9 cellular contexts compared by ENCODE assay signal in the genomic region with DNA sequence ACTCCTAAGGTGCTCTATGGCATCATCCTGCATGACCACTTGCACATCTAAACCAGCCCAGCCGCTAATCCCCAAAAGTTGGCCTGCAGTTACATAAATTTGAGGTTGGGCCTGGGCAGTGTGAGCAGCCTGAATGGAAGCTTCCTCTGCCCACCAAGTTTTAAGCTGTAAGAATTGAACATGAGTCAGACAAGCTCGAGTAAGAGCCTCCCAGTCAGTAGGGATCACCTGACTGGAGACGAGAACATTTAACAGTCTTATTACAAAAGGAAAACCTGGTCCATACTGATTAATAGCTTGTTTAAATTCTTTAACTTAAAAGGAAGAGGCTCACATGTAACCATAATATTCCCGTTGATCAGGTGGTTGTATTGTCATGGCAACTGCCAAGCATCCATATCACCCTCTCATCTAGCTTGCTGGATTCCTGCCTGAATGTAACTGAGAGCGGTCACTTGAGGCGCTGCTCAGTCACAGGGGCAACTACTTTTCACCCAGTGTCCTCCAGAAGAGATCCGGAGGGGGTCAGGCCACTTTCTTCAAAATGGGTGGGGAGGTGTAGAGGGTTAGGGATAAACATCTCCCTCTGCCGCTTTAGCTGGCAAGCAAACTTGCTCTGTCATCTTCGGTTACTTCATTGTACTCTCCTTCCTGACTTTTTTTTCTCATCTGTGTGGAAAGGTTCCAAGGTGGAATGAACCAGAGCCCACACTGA. TPM values are rescaled to one million over a fixed set of nuclear protein-coding genes. Genes with fewer than 3 reads are reported as not detected.
DNase-seq lines count a peak whose midpoint lies in the region; ATAC-seq, FAIRE-seq and TF ChIP-seq lines count a peak whose summit lies in the region.
"Had no signal": no experiment of that assay in that cellular context is flagged by ENCODE, and none has a peak within 500 bp of the region (broad histone marks: within the 10 kb centered on the region; RNA-seq: fewer than 3 reads in every experiment).

No MANE protein-coding gene starts in this region.

- H3K4me1 ChIP-seq in endothelial cell of umbilical vein (ENCODE audit: control insufficient read depth, extremely low read depth, insufficient read depth, low read length) (peaks cover 15% of the 10 kb centered on the region), mesendoderm (ENCODE audit: control insufficient read depth, low read depth, low read length) (no peaks in the 10 kb centered on the region), adrenal gland (replicated peaks in 1 of 2) (no peaks in the 10 kb centered on the region)

- peak overlapping the region; percentile 18 for H2AFZ ChIP-seq in endothelial cell of umbilical vein (ENCODE audit: low read depth, low read length)

- no peak overlapping the region for H3K56ac ChIP-seq in mesendoderm (ENCODE audit: low read length)

- no peak overlapping the region for H2BK5ac ChIP-seq in mesendoderm (ENCODE audit: low read length)

- no peak overlapping the region for H2BK120ac ChIP-seq in mesendoderm (ENCODE audit: low read depth, low read length)

- peak; percentile 42 for ATAC-seq in Right ventricle myocardium superior (ENCODE audit: poor library complexity)

- no peak overlapping the region for H3K4ac ChIP-seq in mesendoderm (ENCODE audit: low read depth, low read length)

- no peak for TF ChIP-seq POLR2A in endothelial cell of umbilical vein (IDR thresholded peaks at IDR 0.05; ENCODE audit: low read depth, low read length)
- TF ChIP-seq POLR2A in GM12891 (IDR thresholded peaks at IDR 0.05; ENCODE audit: low read depth, low read length): no peak
- TF ChIP-seq POLR2A in adrenal gland (IDR thresholded peaks at IDR 0.05): no peak

- no CpG with 5 or more reads among the region's 9 CpGs for WGBS in mesendoderm (ENCODE audit: extremely low coverage, insufficient coverage, low lambda C conversion rate)
- WGBS in adrenal gland, 4 donors: 59 to 65% (median 61%) methylated on average over 9 of the region's 9 CpGs

- CTCF ChIA-PET in endothelial cell of umbilical vein (lab: Charles Lee): interaction anchor here (0.8 to 5.1 kb wide), 17 partner anchors 8 to 365 kb away, joined by 3 to 33 read pairs (median 5); no protein-coding TSS in a partner anchor

- H3K9me3 ChIP-seq in endothelial cell of umbilical vein (replicated peaks; ENCODE audit: control insufficient read depth, insufficient read depth, low read length): no peaks in the 10 kb centered on the region
- H3K9me3 ChIP-seq in adrenal gland (replicated peaks in 1 of 3): no peaks in the 10 kb centered on the region

- no peaks in the 10 kb centered on the region for H4K20me1 ChIP-seq in endothelial cell of umbilical vein (replicated peaks; ENCODE audit: control insufficient read depth, extremely low read depth, insufficient read depth, low read length)

- H3K23ac ChIP-seq in mesendoderm (ENCODE audit: low read length): no peak overlapping the region

- H3K36me3 ChIP-seq in endothelial cell of umbilical vein (ENCODE audit: control insufficient read depth in 2 of 2, extremely low read depth in 1 of 2, insufficient read depth in 2 of 2, low read length in 2 of 2) (no peaks in the 10 kb centered on the region), mesendoderm (ENCODE audit: control insufficient read depth, insufficient read depth, low read length) (no peaks in the 10 kb centered on the region), adrenal gland (replicated peaks in 1 of 2) (no peaks in the 10 kb centered on the region)

- H2AK5ac ChIP-seq in mesendoderm (ENCODE audit: low read length): no peak overlapping the region

- H3K27me3 ChIP-seq in endothelial cell of umbilical vein (ENCODE audit: control insufficient read depth in 2 of 2, insufficient read depth in 2 of 2, low read length in 2 of 2) (no peaks in the 10 kb centered on the region), mesendoderm (ENCODE audit: insufficient read depth, low read length, poor library complexity) (no peaks in the 10 kb centered on the region), adrenal gland (no peaks in the 10 kb centered on the region)

- no peak overlapping the region for H3K4me2 ChIP-seq in endothelial cell of umbilical vein (ENCODE audit: insufficient read depth, low read length)
- H3K4me2 ChIP-seq in mesendoderm (ENCODE audit: low read length): no peak overlapping the region

- H3K9ac ChIP-seq in endothelial cell of umbilical vein (replicated peaks; ENCODE audit: extremely low read depth, insufficient read depth, low read length): no peak overlapping the region
- no peak overlapping the region for H3K9ac ChIP-seq in mesendoderm (ENCODE audit: low read length)

- POLR2A ChIA-PET in endothelial cell of umbilical vein (lab: Charles Lee): interaction anchor here (1.1 to 2.0 kb wide), 4 partner anchors 8 to 58 kb away, joined by 3 to 11 read pairs (median 4); a partner anchor contains a TSS

- TF ChIP-seq CTCF in endothelial cell of umbilical vein (IDR thresholded peaks at IDR 0.05; ENCODE audit: extremely low read depth in 1 of 2, insufficient read depth in 1 of 2, low read depth in 1 of 2, low read length in 2 of 2) (peak in 1 of 2 donors; percentile 28), adrenal gland (IDR thresholded peaks at IDR 0.05) (no peak)

- H3K27ac ChIP-seq in endothelial cell of umbilical vein (ENCODE audit: insufficient read depth, low read depth, low read length) (peak overlapping the region; percentile 6), mesendoderm (ENCODE audit: low read depth, low read length) (no peak overlapping the region), adrenal gland (no peak overlapping the region)

- H3K79me1 ChIP-seq in mesendoderm (ENCODE audit: low read length): no peaks in the 10 kb centered on the region

- H3K9me1 ChIP-seq in endothelial cell of umbilical vein (replicated peaks; ENCODE audit: control insufficient read depth, extremely low read depth, insufficient read depth, low read length): no peaks in the 10 kb centered on the region

- H3K18ac ChIP-seq in mesendoderm (ENCODE audit: low read length): no peak overlapping the region

- no peak for DNase-seq in Right ventricle myocardium superior
- no peak for DNase-seq in cardiac septum (ENCODE audit: low spot score)
- DNase-seq in endothelial cell of umbilical vein (ENCODE audit: low read depth, low spot score): peak; percentile 70
- peak; percentile 67 for DNase-seq in mesendoderm
- DNase-seq in GM12891 (ENCODE audit: insufficient read length, low spot score): no peak
- no peak for DNase-seq in NCI-H2227 treated with DMSO at 0.1 percent for 48 hours (lab: John Stamatoyannopoulos, UW)
- no peak for DNase-seq in adrenal gland
- no peak for DNase-seq in medulla oblongata (ENCODE audit: extremely low spot score)
- DNase-seq: activated CD4-positive, CD25-positive, alpha-beta regulatory T cell treated with anti-CD3 and anti-CD28 coated beads, Interleukin-2, amount 50 U/mL, for 72 hours had no signal

- no peak overlapping the region for H2BK15ac ChIP-seq in mesendoderm (replicated peaks; ENCODE audit: low read depth)

- intact Hi-C loops in Right ventricle myocardium superior (cut with DNase I): no loop called here
- intact Hi-C loops in cardiac septum (cut with DNase I): no loop called here
- intact Hi-C loops in endothelial cell of umbilical vein (cut with micrococcal nuclease): no loop called here
- intact Hi-C loops in adrenal gland (cut with DNase I): no loop called here

- dilution Hi-C loops in endothelial cell of umbilical vein (cut with MboI; ENCODE audit: extremely low pct_ligation_motif_present, low sequenced_read_pairs): loop anchor here (25.0 kb wide), 1 partner anchor 364 kb away; no protein-coding TSS in a partner anchor

- H4K8ac ChIP-seq in mesendoderm (ENCODE audit: low read depth, low read length): no peak overlapping the region

- no peak for FAIRE-seq in endothelial cell of umbilical vein (lab: Jason Lieb, UNC)
- FAIRE-seq in GM12891 (lab: Jason Lieb, UNC): no peak

- BruUV-seq in endothelial cell of umbilical vein (replicated peaks; lab: Mats Ljungman, UMichigan): no TSS peak

- H3K79me2 ChIP-seq in endothelial cell of umbilical vein (ENCODE audit: control insufficient read depth, insufficient read depth, low read length) (no peaks in the 10 kb centered on the region), mesendoderm (ENCODE audit: control insufficient read depth, insufficient read depth, low read length) (no peaks in the 10 kb centered on the region)

- no peak overlapping the region for H3K4me3 ChIP-seq in endothelial cell of umbilical vein (replicated peaks in 1 of 3; ENCODE audit: insufficient read depth in 1 of 3, low read depth in 1 of 3, low read length in 3 of 3)
- H3K4me3 ChIP-seq in mesendoderm (ENCODE audit: low read length): no peak overlapping the region
- no peak overlapping the region for H3K4me3 ChIP-seq in adrenal gland

- H4K5ac ChIP-seq in mesendoderm (ENCODE audit: low read length): no peak overlapping the region

TF ChIP-seq in endothelial cell of umbilical vein, 7 proteins besides CTCF, POLR2A, EP300 and RAD21 (continues in another document):
- peak; percentile 35 for TF ChIP-seq FOS (IDR thresholded peaks at IDR 0.05; ENCODE audit: borderline replicate concordance, insufficient read depth, low read length)
- TF ChIP-seq, protein P1, sequence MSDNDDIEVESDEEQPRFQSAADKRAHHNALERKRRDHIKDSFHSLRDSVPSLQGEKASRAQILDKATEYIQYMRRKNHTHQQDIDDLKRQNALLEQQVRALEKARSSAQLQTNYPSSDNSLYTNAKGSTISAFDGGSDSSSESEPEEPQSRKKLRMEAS (IDR thresholded peaks at IDR 0.05; ENCODE audit: insufficient read depth, insufficient read length): no peak

TF ChIP-seq in GM12891, 5 proteins besides CTCF, POLR2A, EP300 and RAD21 (continues in another document):
- TF ChIP-seq SPI1 (IDR thresholded peaks at IDR 0.05; ENCODE audit: low read depth, low read length) (no peak), TAF1 (IDR thresholded peaks at IDR 0.05; ENCODE audit: low read depth, low read length) (no peak), PAX5 (IDR thresholded peaks at IDR 0.05; ENCODE audit: insufficient read depth, low read length, severe bottlenecking) (no peak), POU2F2 (IDR thresholded peaks at IDR 0.05; ENCODE audit: low read depth, low read length) (no peak)

RNA-seq across cellular contexts. Expression of a gene that starts 56.6 kb away (rescaled TPM):
- 183 TPM for total RNA-seq in Right ventricle myocardium superior
- total RNA-seq in cardiac septum: 245 TPM
- 547 and 590 TPM in 2 replicates for total RNA-seq in endothelial cell of umbilical vein
- 660 and 666 TPM in 2 replicates for polyA plus RNA-seq in endothelial cell of umbilical vein
- 591 and 614 TPM in 2 replicates for polyA plus RNA-seq in endothelial cell of umbilical vein (2011; cell fraction: cytosol; rRNA removed)
- polyA plus RNA-seq in endothelial cell of umbilical vein (2011; cell fraction: nucleus; rRNA removed): 508 and 517 TPM in 2 replicates
- polyA plus RNA-seq in endothelial cell of umbilical vein (2012): 427 and 456 TPM in 2 replicates
- polyA minus RNA-seq in endothelial cell of umbilical vein: 633 and 649 TPM in 2 replicates
- 55.7 TPM for polyA minus RNA-seq in endothelial cell of umbilical vein (2011; cell fraction: cytosol; rRNA and poly(A)+ RNA removed)
- 186 and 244 TPM in 2 replicates for polyA minus RNA-seq in endothelial cell of umbilical vein (2011; cell fraction: nucleus; rRNA and poly(A)+ RNA removed)
- polyA plus RNA-seq in mesendoderm (2013, experiment 1 of 2): 261 TPM
- polyA plus RNA-seq in mesendoderm (2013, experiment 2 of 2): 261 TPM
- 199 TPM for polyA plus RNA-seq in GM12891 (2012; ENCODE audit: low read depth, missing spikeins)
- 100 to 1,000 TPM in 7 of 8 donors, 10 to 100 TPM in 1; 84.4 to 219 (median 150) TPM for total RNA-seq in adrenal gland
- polyA plus RNA-seq in adrenal gland: 100 to 1,000 TPM in 1 of 3 donors, 10 to 100 TPM in 2; 66.5 to 228 (median 67.6) TPM

Comparison
In these comparisons a context has a peak if more than half of its experiments do, and no peak if none do; other contexts are left out.
1. DNase-seq: peak in endothelial cell of umbilical vein (single experiment) and mesendoderm (single experiment); none in Right ventricle myocardium superior (single experiment), cardiac septum (single experiment), GM12891 (single experiment), NCI-H2227 treated with DMSO at 0.1 percent for 48 hours (single experiment), adrenal gland (0 of 7) and medulla oblongata (single experiment).